ENCODE assay signal across 8 cellular contexts in the genomic region with DNA sequence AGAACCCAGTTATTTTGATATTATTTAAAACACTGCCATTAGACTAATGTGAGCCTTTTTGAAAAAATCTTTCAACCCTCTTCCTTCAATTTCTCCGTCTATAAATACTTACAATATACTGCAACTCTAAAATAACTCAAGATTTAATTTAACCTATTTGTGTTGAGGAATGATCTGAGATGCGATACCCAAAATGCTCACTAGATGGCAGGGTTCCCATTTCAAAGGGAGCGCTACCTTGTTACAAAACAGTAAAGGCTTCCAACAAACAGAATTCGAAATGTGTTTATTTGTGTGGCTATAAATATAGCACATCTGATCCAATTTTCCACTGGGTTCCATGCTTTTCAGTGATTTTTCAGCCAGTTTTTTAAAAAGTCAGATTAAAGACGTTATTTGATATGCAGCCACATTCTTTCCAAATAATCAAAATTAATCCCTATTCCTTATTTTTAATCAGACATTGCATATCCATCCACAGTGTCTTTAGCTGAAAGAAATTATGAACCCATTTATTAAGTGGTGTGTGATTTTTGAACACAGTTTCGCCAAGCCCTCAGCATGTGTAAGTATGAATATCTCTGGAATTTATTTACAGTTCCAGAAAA.
DNase-seq lines count a peak whose midpoint lies in the region; ATAC-seq, FAIRE-seq and TF ChIP-seq lines count a peak whose summit lies in the region.

No MANE protein-coding gene starts in this region.

- H3K4me1 ChIP-seq in ovary (ENCODE audit: insufficient read depth), result no peaks in the 10 kb centered on the region

- no peaks in the 10 kb centered on the region for H3K9me3 ChIP-seq in ovary

- no peaks in the 10 kb centered on the region for H3K27me3 ChIP-seq in ovary

- DNase-seq in GM04504 (ENCODE audit: low read depth) (peak; percentile 31), NCI-H2227 treated with DMSO at 0.1 percent for 48 hours (lab: John Stamatoyannopoulos, UW) (peak; percentile 64), frontal cortex (ENCODE audit: low spot score in 2 of 2) (peak in 1 of 2 donors; percentile 25), ovary (peak in 2 of 5 donors; percentile 16 to 47), GF-D8 (lab: John Stamatoyannopoulos, UW) (no peak)
- peak; percentile 60 for DNase-seq in activated CD8-positive, alpha-beta memory T cell treated with anti-CD3 and anti-CD28 coated beads, Interleukin-2, amount 50 U/mL, for 48 hours

- TF ChIP-seq EP300 in ovary (IDR thresholded peaks at IDR 0.05), result no peak

- H3K36me3 ChIP-seq in ovary, result no peaks in the 10 kb centered on the region

- 1 to 3% (median 1%) methylated on average over 6 of the region's 6 CpGs for WGBS in ovary, 3 donors

- FAIRE-seq in A204.1 (lab: Jason Lieb, UNC), result peak; percentile 92
- peak; percentile 88 for FAIRE-seq in frontal cortex (lab: Jason Lieb, UNC)

- intact Hi-C loops in ovary (cut with DNase I), result no loop called here

- no peak overlapping the region for H3K4me3 ChIP-seq in ovary

- ATAC-seq in HG02884 (IDR thresholded peaks at IDR 0.05; ENCODE audit: unreplicated experiment), result peak; percentile 62

- TF ChIP-seq CTCF in ovary (IDR thresholded peaks at IDR 0.05), result peak; percentile 21 to 71 (median 46)

- no peak overlapping the region for H3K27ac ChIP-seq in ovary

- TF ChIP-seq POLR2A in ovary (IDR thresholded peaks at IDR 0.05), result no peak
